ENCODE assay signal across 1 cellular context in the genomic region with DNA sequence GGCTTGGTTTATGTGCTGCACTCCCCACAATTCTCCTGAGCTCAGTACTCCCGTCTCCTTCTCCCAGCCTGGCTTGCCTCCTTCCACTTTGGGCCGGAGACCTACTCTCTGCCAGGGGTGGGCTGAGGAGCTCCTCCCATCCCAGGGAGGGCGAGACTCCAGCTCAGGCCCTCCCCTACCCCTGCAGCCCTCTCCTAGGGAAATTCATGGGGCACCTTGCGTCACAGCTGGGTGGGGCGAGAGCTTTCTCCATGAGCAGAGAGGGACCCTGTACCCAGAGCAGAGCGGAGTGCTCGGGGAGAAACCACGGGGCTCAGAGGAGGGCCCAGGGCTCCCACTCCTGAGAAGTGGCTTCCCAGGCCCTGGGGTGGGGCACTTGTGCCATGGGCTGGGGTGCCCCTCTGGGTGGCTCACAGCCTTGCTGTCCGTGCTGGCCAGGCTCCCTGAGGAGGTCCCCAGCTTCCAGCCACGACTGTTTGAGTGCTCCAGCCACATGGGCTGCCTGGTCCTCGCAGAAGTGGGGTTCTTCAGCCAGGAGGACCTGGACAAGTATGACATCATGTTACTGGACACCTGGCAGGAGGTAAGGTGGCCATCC.
A peak's percentile ranks its signal among the peaks of the same experiment; 100 is the strongest.
TF ChIP-seq lines count a peak whose summit lies in the region.

No MANE protein-coding gene starts in this region.

TF ChIP-seq in HepG2, 621 proteins besides CTCF, POLR2A, EP300 and RAD21 (continued from another document and continues in another):
- TF ChIP-seq, protein P1, sequence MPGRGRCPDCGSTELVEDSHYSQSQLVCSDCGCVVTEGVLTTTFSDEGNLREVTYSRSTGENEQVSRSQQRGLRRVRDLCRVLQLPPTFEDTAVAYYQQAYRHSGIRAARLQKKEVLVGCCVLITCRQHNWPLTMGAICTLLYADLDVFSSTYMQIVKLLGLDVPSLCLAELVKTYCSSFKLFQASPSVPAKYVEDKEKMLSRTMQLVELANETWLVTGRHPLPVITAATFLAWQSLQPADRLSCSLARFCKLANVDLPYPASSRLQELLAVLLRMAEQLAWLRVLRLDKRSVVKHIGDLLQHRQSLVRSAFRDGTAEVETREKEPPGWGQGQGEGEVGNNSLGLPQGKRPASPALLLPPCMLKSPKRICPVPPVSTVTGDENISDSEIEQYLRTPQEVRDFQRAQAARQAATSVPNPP (CRISPR knock-in tag; IDR thresholded peaks at IDR 0.05) = no peak
- TF ChIP-seq, protein P2, sequence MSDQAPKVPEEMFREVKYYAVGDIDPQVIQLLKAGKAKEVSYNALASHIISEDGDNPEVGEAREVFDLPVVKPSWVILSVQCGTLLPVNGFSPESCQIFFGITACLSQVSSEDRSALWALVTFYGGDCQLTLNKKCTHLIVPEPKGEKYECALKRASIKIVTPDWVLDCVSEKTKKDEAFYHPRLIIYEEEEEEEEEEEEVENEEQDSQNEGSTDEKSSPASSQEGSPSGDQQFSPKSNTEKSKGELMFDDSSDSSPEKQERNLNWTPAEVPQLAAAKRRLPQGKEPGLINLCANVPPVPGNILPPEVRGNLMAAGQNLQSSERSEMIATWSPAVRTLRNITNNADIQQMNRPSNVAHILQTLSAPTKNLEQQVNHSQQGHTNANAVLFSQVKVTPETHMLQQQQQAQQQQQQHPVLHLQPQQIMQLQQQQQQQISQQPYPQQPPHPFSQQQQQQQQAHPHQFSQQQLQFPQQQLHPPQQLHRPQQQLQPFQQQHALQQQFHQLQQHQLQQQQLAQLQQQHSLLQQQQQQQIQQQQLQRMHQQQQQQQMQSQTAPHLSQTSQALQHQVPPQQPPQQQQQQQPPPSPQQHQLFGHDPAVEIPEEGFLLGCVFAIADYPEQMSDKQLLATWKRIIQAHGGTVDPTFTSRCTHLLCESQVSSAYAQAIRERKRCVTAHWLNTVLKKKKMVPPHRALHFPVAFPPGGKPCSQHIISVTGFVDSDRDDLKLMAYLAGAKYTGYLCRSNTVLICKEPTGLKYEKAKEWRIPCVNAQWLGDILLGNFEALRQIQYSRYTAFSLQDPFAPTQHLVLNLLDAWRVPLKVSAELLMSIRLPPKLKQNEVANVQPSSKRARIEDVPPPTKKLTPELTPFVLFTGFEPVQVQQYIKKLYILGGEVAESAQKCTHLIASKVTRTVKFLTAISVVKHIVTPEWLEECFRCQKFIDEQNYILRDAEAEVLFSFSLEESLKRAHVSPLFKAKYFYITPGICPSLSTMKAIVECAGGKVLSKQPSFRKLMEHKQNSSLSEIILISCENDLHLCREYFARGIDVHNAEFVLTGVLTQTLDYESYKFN (CRISPR knock-in tag; conservative IDR thresholded peaks at IDR 0.05) = no peak; the same call in none of the 2 replicates
- TF ChIP-seq ZNF891 (CRISPR knock-in tag; IDR thresholded peaks at IDR 0.05) (peak; percentile 61; the same call in 1 of the 2 replicates), ZNF501 (CRISPR knock-in tag; IDR thresholded peaks at IDR 0.05) (peak; percentile 42; the same call in 1 of the 2 replicates), EED (CRISPR knock-in tag; IDR thresholded peaks at IDR 0.05) (no peak), ARNTL (CRISPR knock-in tag; IDR thresholded peaks at IDR 0.05) (peak; percentile 47; the same call in 1 of the 2 replicates), KDM2A (CRISPR knock-in tag; IDR thresholded peaks at IDR 0.05; ENCODE audit: borderline replicate concordance, low read depth) (no peak), RBFOX2 (IDR thresholded peaks at IDR 0.05; ENCODE audit: low read depth, low read length) (0 out of 2 replicates have a peak, but pooled peaks have one; percentile 47), ZNF317 (CRISPR knock-in tag; IDR thresholded peaks at IDR 0.05) (peak; percentile 25), ZNF263 (CRISPR knock-in tag; IDR thresholded peaks at IDR 0.05) (peak; percentile 80; the same call in 1 of the 2 replicates), RCOR2 (CRISPR knock-in tag; IDR thresholded peaks at IDR 0.05) (no peak), ZMAT3 (CRISPR knock-in tag; conservative IDR thresholded peaks at IDR 0.05) (no peak), ZNF468 (CRISPR knock-in tag; IDR thresholded peaks at IDR 0.05) (0 out of 2 replicates have a peak, but pooled peaks have one; percentile 44), ZZZ3 (CRISPR knock-in tag; IDR thresholded peaks at IDR 0.05; ENCODE audit: borderline replicate concordance) (peak; percentile 53; the same call in 1 of the 2 replicates), ZNF563 (CRISPR knock-in tag; IDR thresholded peaks at IDR 0.05) (no peak), ZNF383 (CRISPR knock-in tag; IDR thresholded peaks at IDR 0.05; ENCODE audit: borderline replicate concordance) (0 out of 2 replicates have a peak, but pooled peaks have one; percentile 21), ARNT2 (CRISPR knock-in tag; IDR thresholded peaks at IDR 0.05; ENCODE audit: low read depth) (peak; percentile 58), CENPT (CRISPR knock-in tag; IDR thresholded peaks at IDR 0.05; ENCODE audit: low read depth) (no peak), KDM3A (CRISPR knock-in tag; IDR thresholded peaks at IDR 0.05; ENCODE audit: low read depth) (no peak), ZNF572 (CRISPR knock-in tag; IDR thresholded peaks at IDR 0.05) (peak; percentile 13; the same call in 1 of the 2 replicates), BCL6 (CRISPR knock-in tag; IDR thresholded peaks at IDR 0.05) (peak; percentile 4; the same call in 1 of the 2 replicates)
- TF ChIP-seq, protein P3, sequence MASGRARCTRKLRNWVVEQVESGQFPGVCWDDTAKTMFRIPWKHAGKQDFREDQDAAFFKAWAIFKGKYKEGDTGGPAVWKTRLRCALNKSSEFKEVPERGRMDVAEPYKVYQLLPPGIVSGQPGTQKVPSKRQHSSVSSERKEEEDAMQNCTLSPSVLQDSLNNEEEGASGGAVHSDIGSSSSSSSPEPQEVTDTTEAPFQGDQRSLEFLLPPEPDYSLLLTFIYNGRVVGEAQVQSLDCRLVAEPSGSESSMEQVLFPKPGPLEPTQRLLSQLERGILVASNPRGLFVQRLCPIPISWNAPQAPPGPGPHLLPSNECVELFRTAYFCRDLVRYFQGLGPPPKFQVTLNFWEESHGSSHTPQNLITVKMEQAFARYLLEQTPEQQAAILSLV (CRISPR knock-in tag; IDR thresholded peaks at IDR 0.05; ENCODE audit: borderline replicate concordance) = 0 out of 2 replicates have a peak, but pooled peaks have one; percentile 12
- TF ChIP-seq, protein P4, sequence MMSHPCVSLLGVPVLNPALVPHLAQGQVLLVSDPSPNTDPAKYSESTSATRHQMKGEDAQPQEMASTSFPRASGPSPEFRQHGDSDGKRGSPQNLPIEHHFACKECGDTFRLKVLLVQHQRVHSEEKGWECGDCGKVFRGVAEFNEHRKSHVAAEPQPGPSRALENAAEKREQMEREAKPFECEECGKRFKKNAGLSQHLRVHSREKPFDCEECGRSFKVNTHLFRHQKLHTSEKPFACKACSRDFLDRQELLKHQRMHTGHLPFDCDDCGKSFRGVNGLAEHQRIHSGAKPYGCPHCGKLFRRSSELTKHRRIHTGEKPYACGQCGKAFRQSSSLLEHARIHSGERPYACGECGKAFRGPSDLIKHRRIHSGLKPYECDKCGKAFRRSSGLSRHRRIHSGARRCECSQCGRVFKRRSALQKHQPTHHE (CRISPR knock-in tag; IDR thresholded peaks at IDR 0.05; ENCODE audit: borderline replicate concordance) = no peak
- TF ChIP-seq, protein P5, sequence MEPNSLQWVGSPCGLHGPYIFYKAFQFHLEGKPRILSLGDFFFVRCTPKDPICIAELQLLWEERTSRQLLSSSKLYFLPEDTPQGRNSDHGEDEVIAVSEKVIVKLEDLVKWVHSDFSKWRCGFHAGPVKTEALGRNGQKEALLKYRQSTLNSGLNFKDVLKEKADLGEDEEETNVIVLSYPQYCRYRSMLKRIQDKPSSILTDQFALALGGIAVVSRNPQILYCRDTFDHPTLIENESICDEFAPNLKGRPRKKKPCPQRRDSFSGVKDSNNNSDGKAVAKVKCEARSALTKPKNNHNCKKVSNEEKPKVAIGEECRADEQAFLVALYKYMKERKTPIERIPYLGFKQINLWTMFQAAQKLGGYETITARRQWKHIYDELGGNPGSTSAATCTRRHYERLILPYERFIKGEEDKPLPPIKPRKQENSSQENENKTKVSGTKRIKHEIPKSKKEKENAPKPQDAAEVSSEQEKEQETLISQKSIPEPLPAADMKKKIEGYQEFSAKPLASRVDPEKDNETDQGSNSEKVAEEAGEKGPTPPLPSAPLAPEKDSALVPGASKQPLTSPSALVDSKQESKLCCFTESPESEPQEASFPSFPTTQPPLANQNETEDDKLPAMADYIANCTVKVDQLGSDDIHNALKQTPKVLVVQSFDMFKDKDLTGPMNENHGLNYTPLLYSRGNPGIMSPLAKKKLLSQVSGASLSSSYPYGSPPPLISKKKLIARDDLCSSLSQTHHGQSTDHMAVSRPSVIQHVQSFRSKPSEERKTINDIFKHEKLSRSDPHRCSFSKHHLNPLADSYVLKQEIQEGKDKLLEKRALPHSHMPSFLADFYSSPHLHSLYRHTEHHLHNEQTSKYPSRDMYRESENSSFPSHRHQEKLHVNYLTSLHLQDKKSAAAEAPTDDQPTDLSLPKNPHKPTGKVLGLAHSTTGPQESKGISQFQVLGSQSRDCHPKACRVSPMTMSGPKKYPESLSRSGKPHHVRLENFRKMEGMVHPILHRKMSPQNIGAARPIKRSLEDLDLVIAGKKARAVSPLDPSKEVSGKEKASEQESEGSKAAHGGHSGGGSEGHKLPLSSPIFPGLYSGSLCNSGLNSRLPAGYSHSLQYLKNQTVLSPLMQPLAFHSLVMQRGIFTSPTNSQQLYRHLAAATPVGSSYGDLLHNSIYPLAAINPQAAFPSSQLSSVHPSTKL (CRISPR knock-in tag; IDR thresholded peaks at IDR 0.05) = 0 out of 2 replicates have a peak, but pooled peaks have one; percentile 3
- TF ChIP-seq, protein P6, sequence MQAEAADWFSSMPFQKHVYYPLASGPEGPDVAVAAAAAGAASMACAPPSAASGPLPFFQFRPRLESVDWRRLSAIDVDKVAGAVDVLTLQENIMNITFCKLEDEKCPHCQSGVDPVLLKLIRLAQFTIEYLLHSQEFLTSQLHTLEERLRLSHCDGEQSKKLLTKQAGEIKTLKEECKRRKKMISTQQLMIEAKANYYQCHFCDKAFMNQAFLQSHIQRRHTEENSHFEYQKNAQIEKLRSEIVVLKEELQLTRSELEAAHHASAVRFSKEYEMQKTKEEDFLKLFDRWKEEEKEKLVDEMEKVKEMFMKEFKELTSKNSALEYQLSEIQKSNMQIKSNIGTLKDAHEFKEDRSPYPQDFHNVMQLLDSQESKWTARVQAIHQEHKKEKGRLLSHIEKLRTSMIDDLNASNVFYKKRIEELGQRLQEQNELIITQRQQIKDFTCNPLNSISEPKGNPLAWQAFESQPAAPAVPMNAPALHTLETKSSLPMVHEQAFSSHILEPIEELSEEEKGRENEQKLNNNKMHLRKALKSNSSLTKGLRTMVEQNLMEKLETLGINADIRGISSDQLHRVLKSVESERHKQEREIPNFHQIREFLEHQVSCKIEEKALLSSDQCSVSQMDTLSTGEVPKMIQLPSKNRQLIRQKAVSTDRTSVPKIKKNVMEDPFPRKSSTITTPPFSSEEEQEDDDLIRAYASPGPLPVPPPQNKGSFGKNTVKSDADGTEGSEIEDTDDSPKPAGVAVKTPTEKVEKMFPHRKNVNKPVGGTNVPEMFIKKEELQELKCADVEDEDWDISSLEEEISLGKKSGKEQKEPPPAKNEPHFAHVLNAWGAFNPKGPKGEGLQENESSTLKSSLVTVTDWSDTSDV (CRISPR knock-in tag; IDR thresholded peaks at IDR 0.05) = 0 out of 2 replicates have a peak, but pooled peaks have one; percentile 75
- TF ChIP-seq, protein P7, sequence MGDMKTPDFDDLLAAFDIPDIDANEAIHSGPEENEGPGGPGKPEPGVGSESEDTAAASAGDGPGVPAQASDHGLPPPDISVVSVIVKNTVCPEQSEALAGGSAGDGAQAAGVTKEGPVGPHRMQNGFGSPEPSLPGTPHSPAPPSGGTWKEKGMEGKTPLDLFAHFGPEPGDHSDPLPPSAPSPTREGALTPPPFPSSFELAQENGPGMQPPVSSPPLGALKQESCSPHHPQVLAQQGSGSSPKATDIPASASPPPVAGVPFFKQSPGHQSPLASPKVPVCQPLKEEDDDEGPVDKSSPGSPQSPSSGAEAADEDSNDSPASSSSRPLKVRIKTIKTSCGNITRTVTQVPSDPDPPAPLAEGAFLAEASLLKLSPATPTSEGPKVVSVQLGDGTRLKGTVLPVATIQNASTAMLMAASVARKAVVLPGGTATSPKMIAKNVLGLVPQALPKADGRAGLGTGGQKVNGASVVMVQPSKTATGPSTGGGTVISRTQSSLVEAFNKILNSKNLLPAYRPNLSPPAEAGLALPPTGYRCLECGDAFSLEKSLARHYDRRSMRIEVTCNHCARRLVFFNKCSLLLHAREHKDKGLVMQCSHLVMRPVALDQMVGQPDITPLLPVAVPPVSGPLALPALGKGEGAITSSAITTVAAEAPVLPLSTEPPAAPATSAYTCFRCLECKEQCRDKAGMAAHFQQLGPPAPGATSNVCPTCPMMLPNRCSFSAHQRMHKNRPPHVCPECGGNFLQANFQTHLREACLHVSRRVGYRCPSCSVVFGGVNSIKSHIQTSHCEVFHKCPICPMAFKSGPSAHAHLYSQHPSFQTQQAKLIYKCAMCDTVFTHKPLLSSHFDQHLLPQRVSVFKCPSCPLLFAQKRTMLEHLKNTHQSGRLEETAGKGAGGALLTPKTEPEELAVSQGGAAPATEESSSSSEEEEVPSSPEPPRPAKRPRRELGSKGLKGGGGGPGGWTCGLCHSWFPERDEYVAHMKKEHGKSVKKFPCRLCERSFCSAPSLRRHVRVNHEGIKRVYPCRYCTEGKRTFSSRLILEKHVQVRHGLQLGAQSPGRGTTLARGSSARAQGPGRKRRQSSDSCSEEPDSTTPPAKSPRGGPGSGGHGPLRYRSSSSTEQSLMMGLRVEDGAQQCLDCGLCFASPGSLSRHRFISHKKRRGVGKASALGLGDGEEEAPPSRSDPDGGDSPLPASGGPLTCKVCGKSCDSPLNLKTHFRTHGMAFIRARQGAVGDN (CRISPR knock-in tag; IDR thresholded peaks at IDR 0.05) = peak; percentile 66; the same call in 1 of the 2 replicates
- TF ChIP-seq, protein P8, sequence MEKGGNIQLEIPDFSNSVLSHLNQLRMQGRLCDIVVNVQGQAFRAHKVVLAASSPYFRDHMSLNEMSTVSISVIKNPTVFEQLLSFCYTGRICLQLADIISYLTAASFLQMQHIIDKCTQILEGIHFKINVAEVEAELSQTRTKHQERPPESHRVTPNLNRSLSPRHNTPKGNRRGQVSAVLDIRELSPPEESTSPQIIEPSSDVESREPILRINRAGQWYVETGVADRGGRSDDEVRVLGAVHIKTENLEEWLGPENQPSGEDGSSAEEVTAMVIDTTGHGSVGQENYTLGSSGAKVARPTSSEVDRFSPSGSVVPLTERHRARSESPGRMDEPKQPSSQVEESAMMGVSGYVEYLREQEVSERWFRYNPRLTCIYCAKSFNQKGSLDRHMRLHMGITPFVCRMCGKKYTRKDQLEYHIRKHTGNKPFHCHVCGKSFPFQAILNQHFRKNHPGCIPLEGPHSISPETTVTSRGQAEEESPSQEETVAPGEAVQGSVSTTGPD (CRISPR knock-in tag; IDR thresholded peaks at IDR 0.05) = 0 out of 2 replicates have a peak, but pooled peaks have one; percentile 42
- TF ChIP-seq, protein P9, sequence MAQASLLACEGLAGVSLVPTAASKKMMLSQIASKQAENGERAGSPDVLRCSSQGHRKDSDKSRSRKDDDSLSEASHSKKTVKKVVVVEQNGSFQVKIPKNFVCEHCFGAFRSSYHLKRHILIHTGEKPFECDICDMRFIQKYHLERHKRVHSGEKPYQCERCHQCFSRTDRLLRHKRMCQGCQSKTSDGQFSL (CRISPR knock-in tag; IDR thresholded peaks at IDR 0.05) = no peak
